ENCODE assay signal across 8 cellular contexts in genomic region chr10:47455350-47456095, GRCh38. TPM values are rescaled to one million over a fixed set of nuclear protein-coding genes. Genes with fewer than 3 reads are reported as not detected.
"Had no signal": no experiment of that assay in that cellular context is flagged by ENCODE, and none has a peak within 500 bp of the region (broad histone marks: within the 10 kb centered on the region; RNA-seq: fewer than 3 reads in every experiment).

No MANE protein-coding gene starts in this region.

RNA-seq across cellular contexts. Expression of gene ANXA8, which starts 28.4 kb away (rescaled TPM):
- total RNA-seq: activated CD4-positive, alpha-beta memory T cell treated with anti-CD3 and anti-CD28 coated beads for 36 hours; activated CD8-positive, alpha-beta memory T cell treated with anti-CD3 and anti-CD28 coated beads for 36 hours; cardiac septum; K562; T-helper 17 cell had no signal
- polyA plus RNA-seq: K562 had no signal

RNA-seq across cellular contexts. Expression of gene FAM25G, which starts 36.0 kb away (rescaled TPM):
- total RNA-seq: activated CD4-positive, alpha-beta memory T cell treated with anti-CD3 and anti-CD28 coated beads for 36 hours; activated CD4-positive, alpha-beta T cell treated with anti-CD3 and anti-CD28 coated beads, Interleukin-2, amount 10 ng/mL, durations not matched to agents 7 days and 5 days; activated CD8-positive, alpha-beta memory T cell treated with anti-CD3 and anti-CD28 coated beads for 36 hours; activated naive CD8-positive, alpha-beta T cell treated with anti-CD3 and anti-CD28 coated beads, Interleukin-2, amount 10 ng/mL, durations not matched to agents 7 days and 5 days; adrenal gland; cardiac septum; K562; T-helper 17 cell had no signal
- polyA plus RNA-seq: adrenal gland, K562 had no signal
